In genomic region chr7:131867461-131867860, GRCh38 we compare ENCODE assay signal across 9 cellular contexts.
"Had no signal": no experiment of that assay in that cellular context is flagged by ENCODE, and none has a peak within 500 bp of the region (broad histone marks: within the 10 kb centered on the region; RNA-seq: fewer than 3 reads in every experiment).

No MANE protein-coding gene starts in this region.

- H3K4me2 ChIP-seq: KMS-11 had no signal

- H3K27ac Mint-ChIP-seq: IgD-negative memory B cell had no signal

- H3K36me3 Mint-ChIP-seq: IgD-negative memory B cell had no signal

- H3K4me3 Mint-ChIP-seq: IgD-negative memory B cell had no signal

- H3K4me3 ChIP-seq: K562 had no signal

- ATAC-seq: HepG2, K562 had no signal

- H3K9ac ChIP-seq: KMS-11 had no signal

- DNase-seq: IMR-90, KBM-7, KG1 had no signal

- H3K27ac ChIP-seq: HL-60, KMS-11 had no signal

- H3K4me1 Mint-ChIP-seq: IgD-negative memory B cell had no signal

- FAIRE-seq: HepG2, HTR-8/SVneo, K562 had no signal
